ENCODE assay signal across 12 cellular contexts in genomic region chrX:20452487-20452886, GRCh38.
DNase-seq lines count a peak whose midpoint lies in the region; ATAC-seq lines count a peak whose summit lies in the region.
"Had no signal": no experiment of that assay in that cellular context is flagged by ENCODE, and none has a peak within 500 bp of the region (broad histone marks: within the 10 kb centered on the region; RNA-seq: fewer than 3 reads in every experiment).

No MANE protein-coding gene starts in this region.

- 55 to 81% methylated on average over 4 of the region's 4 CpGs for WGBS in aorta, 2 donors

- DNase-seq in central memory CD8-positive, alpha-beta T cell (ENCODE audit: low spot score in 2 of 2): no peak
- DNase-seq in NCI-H2227 (lab: John Stamatoyannopoulos, UW; ENCODE audit: unreplicated experiment) (no peak), aorta (no peak)
- DNase-seq: amygdala, DMS79 treated with DMSO at 0.1 percent for 48 hours, right cardiac atrium had no signal

- no peaks in the 10 kb centered on the region for H3K9me3 Mint-ChIP-seq in central memory CD8-positive, alpha-beta T cell

- H3K9me3 ChIP-seq in aorta (ENCODE audit: control insufficient read depth, low read length): no peaks in the 10 kb centered on the region

- peak overlapping the region; percentile 94 for H3K27ac Mint-ChIP-seq in central memory CD8-positive, alpha-beta T cell (ENCODE audit: low read depth)
- H3K27ac Mint-ChIP-seq: WTC11 had no signal

- peaks cover 28% of the 10 kb centered on the region for H3K4me1 Mint-ChIP-seq in central memory CD8-positive, alpha-beta T cell
- H3K4me1 Mint-ChIP-seq: WTC11 had no signal

- no peaks in the 10 kb centered on the region for H3K27me3 Mint-ChIP-seq in central memory CD8-positive, alpha-beta T cell

- intact Hi-C loops in aorta (cut with DNase I): no loop called here

- H3K4me3 Mint-ChIP-seq in central memory CD8-positive, alpha-beta T cell: peak overlapping the region; percentile 51
- H3K4me3 Mint-ChIP-seq: WTC11 had no signal

- H3K27me3 ChIP-seq in aorta (ENCODE audit: control insufficient read depth in 1 of 2, insufficient read depth in 2 of 2, low read length in 1 of 2): no peaks in the 10 kb centered on the region

- H3K4me1 ChIP-seq in aorta (ENCODE audit: control insufficient read depth in 1 of 2, insufficient read depth in 2 of 2, low read length in 2 of 2): no peaks in the 10 kb centered on the region

- no peaks in the 10 kb centered on the region for H3K36me3 ChIP-seq in aorta (ENCODE audit: control insufficient read depth in 1 of 2, insufficient read depth in 2 of 2, low read length in 1 of 2)

- H3K27ac ChIP-seq in aorta (ENCODE audit: low read depth in 1 of 2, low read length in 2 of 2): no peak overlapping the region
- H3K27ac ChIP-seq: RWPE1 had no signal

- ATAC-seq in GM18520 (IDR thresholded peaks at IDR 0.05; ENCODE audit: unreplicated experiment): peak; percentile 42
- peak; percentile 73 for ATAC-seq in GM21526 (IDR thresholded peaks at IDR 0.05; ENCODE audit: low FRiP score, unreplicated experiment)
- ATAC-seq in HG03280 (IDR thresholded peaks at IDR 0.05; ENCODE audit: unreplicated experiment): peak; percentile 73
- peak; percentile 49 for ATAC-seq in central memory CD8-positive, alpha-beta T cell (replicated peaks; ENCODE audit: extremely low read depth, poor library complexity, severe bottlenecking)
- no peak for ATAC-seq in aorta (ENCODE audit: low FRiP score)
- ATAC-seq in HG03039 (IDR thresholded peaks at IDR 0.05; ENCODE audit: unreplicated experiment): no peak
- ATAC-seq: right cardiac atrium, WTC11 had no signal

- H3K4me3 ChIP-seq in aorta (ENCODE audit: low read length in 2 of 2): no peak overlapping the region

- H3K36me3 Mint-ChIP-seq in central memory CD8-positive, alpha-beta T cell (ENCODE audit: insufficient read depth): peaks cover 5% of the 10 kb centered on the region
- H3K36me3 Mint-ChIP-seq: WTC11 had no signal

Comparison
In these comparisons a context has a peak if more than half of its experiments do, and no peak if none do; other contexts are left out.
1. ATAC-seq: peak in GM18520 (single experiment), GM21526 (single experiment), HG03280 (single experiment) and central memory CD8-positive, alpha-beta T cell (single experiment); none in aorta (single experiment) and HG03039 (single experiment).